Comparison of ENCODE assay signal across 16 cellular contexts in genomic region chr4:41660350-41660749, GRCh38.
DNase-seq lines count a peak whose midpoint lies in the region; TF ChIP-seq lines count a peak whose summit lies in the region.
"Had no signal": no experiment of that assay in that cellular context is flagged by ENCODE, and none has a peak within 500 bp of the region (broad histone marks: within the 10 kb centered on the region; RNA-seq: fewer than 3 reads in every experiment).

No MANE protein-coding gene starts in this region.

- H3K18ac ChIP-seq in H9 (ENCODE audit: insufficient read length, low read depth, low read length) = no peak overlapping the region

- H3K9me3 Mint-ChIP-seq in H9 = no peaks in the 10 kb centered on the region
- H3K9me3 Mint-ChIP-seq: CD4-positive, alpha-beta memory T cell had no signal

- no peaks in the 10 kb centered on the region for H3K4me1 ChIP-seq in H9 (ENCODE audit: insufficient read depth, low read length)

- no peaks in the 10 kb centered on the region for H3K27me3 ChIP-seq in H9 (ENCODE audit: insufficient read depth, low read length)

- no CpG with 5 or more reads among the region's 3 CpGs for WGBS in H9 (ENCODE audit: extremely low coverage, insufficient read length, low lambda C conversion rate)

- peaks cover 4 to 7% of the 10 kb centered on the region in 2 experiments; a peak in 3 of 4 replicates for H3K4me1 Mint-ChIP-seq in H9
- H3K4me1 Mint-ChIP-seq: B cell; CD4-positive, alpha-beta memory T cell had no signal

- H4K20me1 ChIP-seq in H9 (ENCODE audit: control insufficient read depth, insufficient read depth, insufficient read length) = no peaks in the 10 kb centered on the region

- H3K4me2 ChIP-seq in H9 (ENCODE audit: insufficient read depth, insufficient read length, low read length) = no peak overlapping the region

- no peaks in the 10 kb centered on the region for H3K27me3 Mint-ChIP-seq in H9 (ENCODE audit: low read depth)

- H2BK120ac ChIP-seq in H9 (ENCODE audit: low read depth, low read length, poor library complexity, severe bottlenecking) = no peak overlapping the region

- H2BK12ac ChIP-seq in H9 (ENCODE audit: insufficient read length, low read depth, low read length) = no peak overlapping the region

- H3K23ac ChIP-seq in H9 (ENCODE audit: insufficient read length, low read depth, low read length) = no peak overlapping the region

- H2BK5ac ChIP-seq in H9 (ENCODE audit: insufficient read length, low read length) = no peak overlapping the region

- H3K36me3 Mint-ChIP-seq in H9 (ENCODE audit: insufficient read depth in 1 of 3, low read depth in 3 of 3) = no peaks in the 10 kb centered on the region
- H3K36me3 Mint-ChIP-seq: CD4-positive, alpha-beta memory T cell had no signal

- H3K14ac ChIP-seq in H9 (ENCODE audit: insufficient read depth, low read length) = no peak overlapping the region

- no peak overlapping the region for H3K27ac ChIP-seq in H9 (ENCODE audit: insufficient read length, low read depth, low read length)
- H3K27ac ChIP-seq: GM23248 had no signal

- H3K79me2 ChIP-seq in H9 (ENCODE audit: insufficient read depth, low read length) = no peaks in the 10 kb centered on the region

- no peak overlapping the region for H2AFZ ChIP-seq in H9 (ENCODE audit: low read length)
- H2AFZ ChIP-seq: GM23248 had no signal

- H3K4me3 Mint-ChIP-seq in H9 = no peak overlapping the region
- H3K4me3 Mint-ChIP-seq: B cell; CD4-positive, alpha-beta memory T cell had no signal

- H3K9ac ChIP-seq in H9 (ENCODE audit: extremely low read depth, insufficient read length, low read length) = no peak overlapping the region
- H3K9ac ChIP-seq: GM23248 had no signal

- H4K8ac ChIP-seq in H9 (replicated peaks; ENCODE audit: insufficient read length, low read depth, low read length) = no peak overlapping the region

- no peak overlapping the region for H2AK5ac ChIP-seq in H9 (ENCODE audit: insufficient read length, low read length)

- H4K91ac ChIP-seq in H9 (ENCODE audit: insufficient read length, low read depth, low read length) = no peak overlapping the region

- no peaks in the 10 kb centered on the region for H3K9me3 ChIP-seq in H9 (ENCODE audit: control insufficient read depth, low read depth, low read length)

- DNase-seq in DMS53 (lab: John Stamatoyannopoulos, UW) = peak; percentile 9
- DNase-seq in DMS53 treated with DMSO at 0.1 percent for 48 hours (lab: John Stamatoyannopoulos, UW; ENCODE audit: unreplicated experiment) = no peak
- peak; percentile 17 for DNase-seq in COLO829 (ENCODE audit: low spot score)
- DNase-seq in M059J (ENCODE audit: low read depth) = peak; percentile 66
- peak; percentile 33 for DNase-seq in astrocyte of the hippocampus (ENCODE audit: low read depth, low spot score)
- DNase-seq in activated naive CD4-positive, alpha-beta T cell treated with Interleukin-2 at 50 U/mL for 16 hours = no peak
- DNase-seq in H9 = no peak
- no peak for DNase-seq in activated gamma-delta T cell treated with Interleukin-2 at 50 U/mL for 16 hours
- DNase-seq: 8988T; CD4-positive, alpha-beta memory T cell; COR-L47; DMS 273 treated with DMSO at 0.1 percent for 48 hours; DMS79 treated with DMSO at 0.1 percent for 48 hours; EL; GM23248 had no signal

- H3K4ac ChIP-seq in H9 (ENCODE audit: low read depth, low read length) = no peak overlapping the region

- no peaks in the 10 kb centered on the region for H3K79me1 ChIP-seq in H9 (ENCODE audit: insufficient read depth, low read depth, low read length, poor library complexity, severe bottlenecking)

- H3K27ac Mint-ChIP-seq in H9 = no peak overlapping the region
- H3K27ac Mint-ChIP-seq: B cell; CD4-positive, alpha-beta memory T cell had no signal

- H3T11ph ChIP-seq in H9 (ENCODE audit: low read length) = no peak overlapping the region

- H3K23me2 ChIP-seq in H9 (ENCODE audit: insufficient read length, low read depth, low read length, poor library complexity, severe bottlenecking) = no peaks in the 10 kb centered on the region

- TF ChIP-seq CTCF in H9 (conservative IDR thresholded peaks at IDR 0.05) = no peak

- H2BK15ac ChIP-seq in H9 (ENCODE audit: low read depth, low read length) = no peak overlapping the region

- no peak overlapping the region for H3K56ac ChIP-seq in H9 (ENCODE audit: insufficient read length, low read depth, low read length)

- H4K5ac ChIP-seq in H9 (ENCODE audit: insufficient read length, low read depth, low read length) = no peak overlapping the region

- H2BK20ac ChIP-seq in H9 (ENCODE audit: low read depth, low read length, poor library complexity, severe bottlenecking) = no peak overlapping the region

Comparison
In these comparisons a context has a peak if more than half of its experiments do, and no peak if none do; other contexts are left out.
1. DNase-seq: peak in DMS53 (single experiment), COLO829 (single experiment), M059J (single experiment) and astrocyte of the hippocampus (single experiment); none in DMS53 treated with DMSO at 0.1 percent for 48 hours (single experiment), activated naive CD4-positive, alpha-beta T cell treated with Interleukin-2 at 50 U/mL for 16 hours (single experiment), H9 (single experiment) and activated gamma-delta T cell treated with Interleukin-2 at 50 U/mL for 16 hours (single experiment).